11 cellular contexts compared by ENCODE assay signal in the genomic region with DNA sequence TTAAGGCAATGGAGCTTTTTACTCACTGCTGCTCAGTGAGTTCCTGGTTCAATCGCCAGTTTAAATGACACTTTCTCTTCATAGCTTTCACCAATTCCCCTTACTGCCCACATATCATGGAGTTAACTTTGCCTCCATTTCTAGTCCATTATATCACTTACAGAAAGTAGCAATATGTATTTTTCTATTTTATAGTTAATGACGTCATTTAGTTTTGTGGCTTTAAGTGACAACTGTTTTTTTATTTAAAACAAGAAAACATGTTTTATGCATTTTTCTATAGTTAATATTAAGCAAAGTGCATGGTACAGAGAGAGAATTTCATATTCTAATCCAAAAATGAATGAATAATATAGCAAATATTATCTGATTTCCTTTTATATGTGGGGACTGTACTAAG.
"Had no signal": no experiment of that assay in that cellular context is flagged by ENCODE, and none has a peak within 500 bp of the region (broad histone marks: within the 10 kb centered on the region; RNA-seq: fewer than 3 reads in every experiment).

No MANE protein-coding gene starts in this region.

- H3K9me3 Mint-ChIP-seq: GM23338, H9 had no signal

- H3K4me1 ChIP-seq: HAP-1 had no signal

- H3K9ac ChIP-seq: GM23248 had no signal

- H3K9me3 ChIP-seq: HAP-1 had no signal

- H3K4me3 ChIP-seq: GM23248, GM23338, HAP-1 had no signal

- H3K27ac Mint-ChIP-seq: GM23338, H9, HFFc6 had no signal

- ATAC-seq: GM23338, HCT116 had no signal

- H3K4me2 ChIP-seq: GM23338 had no signal

- FAIRE-seq: H1, H54 had no signal

- H3K27ac ChIP-seq: GM23248 had no signal

- H2AFZ ChIP-seq: GM23248, GM23338 had no signal

- H3K36me3 ChIP-seq: HAP-1 had no signal

- H3K4me3 Mint-ChIP-seq: GM23338, H9, HFFc6 had no signal

- DNase-seq: GM23248, GOT3, H7, H9, HCEC 1CT, HFFc6 had no signal
